In the genomic region with DNA sequence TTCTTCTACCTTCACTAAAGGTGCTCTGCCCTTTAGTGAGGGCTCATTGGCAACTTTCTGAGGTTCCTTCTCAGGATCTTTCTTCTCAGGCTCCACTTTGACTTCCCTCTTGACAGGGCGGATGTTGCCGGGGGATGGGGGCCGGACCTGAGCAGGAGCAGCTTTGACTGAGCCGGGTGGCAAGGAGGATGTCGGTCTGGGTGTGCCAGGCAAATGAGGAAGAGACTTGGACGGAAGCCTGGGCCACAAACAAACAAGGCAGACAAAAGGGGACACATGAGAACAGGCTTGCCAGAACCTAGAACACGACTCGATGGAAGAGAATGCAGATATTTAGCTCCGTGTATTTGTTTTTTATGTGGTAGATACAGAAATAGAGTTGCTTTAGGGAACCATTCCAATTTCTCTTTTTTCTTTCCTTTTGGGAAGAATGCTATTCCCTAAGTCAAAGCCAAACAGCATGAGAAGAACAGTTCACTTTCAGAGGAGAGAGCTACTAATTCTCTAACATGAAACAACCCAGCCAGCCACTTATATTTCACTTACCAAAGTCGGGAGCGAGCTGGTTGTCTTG, we compare ENCODE assay signal across 8 cellular contexts.
A peak's percentile ranks its signal among the peaks of the same experiment; 100 is the strongest.
DNase-seq lines count a peak whose midpoint lies in the region; ATAC-seq lines count a peak whose summit lies in the region.
"Had no signal": no experiment of that assay in that cellular context is flagged by ENCODE, and none has a peak within 500 bp of the region (broad histone marks: within the 10 kb centered on the region; RNA-seq: fewer than 3 reads in every experiment).

No MANE protein-coding gene starts in this region.

- ATAC-seq in T-helper 17 cell = peak; percentile 50
- peak; percentile 68 for ATAC-seq in Right ventricle myocardium superior (ENCODE audit: poor library complexity)
- peak; percentile 82 for ATAC-seq in stimulated activated memory B cell treated with anti-CD40 and anti-IgM and Interleukin-4, amounts not matched to agents 10 μg/mL and 1 μg/mL and 100 μg/mL, for 72 hours
- no peak for ATAC-seq in GM21515 (IDR thresholded peaks at IDR 0.05; ENCODE audit: unreplicated experiment)
- ATAC-seq in HG03520 (IDR thresholded peaks at IDR 0.05; ENCODE audit: unreplicated experiment) = no peak

- H3K9me3 ChIP-seq in T-helper 17 cell (ENCODE audit: control insufficient read depth, low read length, poor library complexity, severe bottlenecking) = no peaks in the 10 kb centered on the region

- DNase-seq in HT1080 (ENCODE audit: low read depth) (peak; percentile 6), T-helper 17 cell (no peak), Right ventricle myocardium superior (peak; percentile 84), NCI-H446 treated with DMSO at 0.1 percent for 48 hours (lab: John Stamatoyannopoulos, UW) (no peak)
- DNase-seq: NCI-H510A treated with DMSO at 0.1 percent for 48 hours had no signal

- peak overlapping the region; percentile 5 for H3K4me3 Mint-ChIP-seq in T-helper 17 cell
- peak overlapping the region; percentile 57 for H3K4me3 Mint-ChIP-seq in stimulated activated memory B cell treated with anti-CD40 and anti-IgM and Interleukin-4, amounts not matched to agents 10 μg/mL and 1 μg/mL and 100 μg/mL, for 72 hours

- no peaks in the 10 kb centered on the region for H3K9me3 Mint-ChIP-seq in stimulated activated memory B cell treated with anti-CD40 and anti-IgM and Interleukin-4, amounts not matched to agents 10 μg/mL and 1 μg/mL and 100 μg/mL, for 72 hours

- H3K27ac Mint-ChIP-seq in T-helper 17 cell = no peak overlapping the region
- peak overlapping the region; percentile 74 for H3K27ac Mint-ChIP-seq in stimulated activated memory B cell treated with anti-CD40 and anti-IgM and Interleukin-4, amounts not matched to agents 10 μg/mL and 1 μg/mL and 100 μg/mL, for 72 hours

- peaks cover 2% of the 10 kb centered on the region for H3K36me3 Mint-ChIP-seq in T-helper 17 cell (ENCODE audit: low read depth)
- H3K36me3 Mint-ChIP-seq in stimulated activated memory B cell treated with anti-CD40 and anti-IgM and Interleukin-4, amounts not matched to agents 10 μg/mL and 1 μg/mL and 100 μg/mL, for 72 hours = peaks cover 8% of the 10 kb centered on the region

- intact Hi-C loops in Right ventricle myocardium superior (cut with DNase I) = no loop called here

- H3K27me3 Mint-ChIP-seq in T-helper 17 cell = peaks cover 16% of the 10 kb centered on the region
- H3K27me3 Mint-ChIP-seq in stimulated activated memory B cell treated with anti-CD40 and anti-IgM and Interleukin-4, amounts not matched to agents 10 μg/mL and 1 μg/mL and 100 μg/mL, for 72 hours = no peaks in the 10 kb centered on the region

- H3K4me1 Mint-ChIP-seq in T-helper 17 cell = peaks cover 7% of the 10 kb centered on the region
- H3K4me1 Mint-ChIP-seq in stimulated activated memory B cell treated with anti-CD40 and anti-IgM and Interleukin-4, amounts not matched to agents 10 μg/mL and 1 μg/mL and 100 μg/mL, for 72 hours = peaks cover 26% of the 10 kb centered on the region

Comparison
In these comparisons a context has a peak if more than half of its experiments do, and no peak if none do; other contexts are left out.
1. DNase-seq: peak in HT1080 (single experiment) and Right ventricle myocardium superior (single experiment); none in T-helper 17 cell (0 of 3) and NCI-H446 treated with DMSO at 0.1 percent for 48 hours (single experiment).
2. ATAC-seq: peak in T-helper 17 cell (single experiment), Right ventricle myocardium superior (single experiment) and stimulated activated memory B cell treated with anti-CD40 and anti-IgM and Interleukin-4, amounts not matched to agents 10 μg/mL and 1 μg/mL and 100 μg/mL, for 72 hours (single experiment); none in GM21515 (single experiment) and HG03520 (single experiment).